ENCODE assay signal across 10 cellular contexts in the genomic region with DNA sequence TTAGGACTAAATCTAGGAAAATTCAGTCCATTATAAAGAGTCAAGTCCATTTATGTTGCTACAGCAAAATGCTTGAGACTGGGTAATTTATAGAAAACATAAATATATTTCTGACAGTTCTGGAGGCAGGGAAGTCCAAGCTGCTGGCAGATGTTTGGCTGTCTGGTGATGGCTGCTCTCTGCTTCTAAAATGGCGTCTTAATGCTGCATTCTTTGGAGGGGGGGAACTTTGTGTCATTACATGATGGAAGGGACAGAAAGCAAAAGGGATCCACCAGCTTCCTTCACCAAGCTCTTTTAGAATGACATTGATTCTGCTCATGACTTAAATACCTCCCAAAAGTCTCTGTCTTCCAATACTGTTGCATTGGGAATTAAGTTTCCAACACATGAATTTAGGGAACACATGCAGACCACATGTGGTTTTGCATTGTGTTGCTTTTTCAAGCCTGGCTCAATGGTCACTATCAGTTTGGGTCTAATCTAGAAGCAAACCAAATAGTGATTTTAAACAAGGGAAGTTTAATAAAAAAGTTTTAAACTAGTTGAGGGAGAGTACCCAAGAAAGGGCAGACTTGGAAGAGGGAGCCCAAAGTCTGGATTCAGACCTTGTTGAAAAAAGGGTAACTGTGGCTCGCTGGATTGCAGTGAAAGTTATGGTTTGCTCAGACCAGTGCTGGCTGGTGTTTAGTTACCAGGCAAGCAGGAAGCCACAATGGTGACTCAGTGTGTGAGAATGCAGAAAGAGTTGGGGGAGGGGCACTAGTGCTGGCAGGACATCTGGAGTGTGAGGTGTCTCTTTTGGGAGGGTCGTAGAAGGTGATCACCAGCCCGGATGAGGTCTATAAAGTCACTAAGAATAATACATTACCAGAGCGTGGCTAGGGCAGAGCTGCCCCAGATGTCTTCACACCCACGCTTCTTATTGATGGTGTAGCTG. TPM values are rescaled to one million over a fixed set of nuclear protein-coding genes. Genes with fewer than 3 reads are reported as not detected.
DNase-seq lines count a peak whose midpoint lies in the region; ATAC-seq, FAIRE-seq and TF ChIP-seq lines count a peak whose summit lies in the region.
"Had no signal": no experiment of that assay in that cellular context is flagged by ENCODE, and none has a peak within 500 bp of the region (broad histone marks: within the 10 kb centered on the region; RNA-seq: fewer than 3 reads in every experiment).

No MANE protein-coding gene starts in this region.

- H3K9me3 ChIP-seq in A673 (ENCODE audit: low read depth, low read length, poor library complexity, severe bottlenecking) (no peaks in the 10 kb centered on the region), left lung (no peaks in the 10 kb centered on the region)

- TF ChIP-seq POLR2A in GM12892 (IDR thresholded peaks at IDR 0.05; ENCODE audit: low read depth, low read length), result no peak

- no peak overlapping the region for H3K27ac Mint-ChIP-seq in activated naive CD8-positive, alpha-beta T cell treated with anti-CD3 and anti-CD28 coated beads, Interleukin-2, amount 10 ng/mL, durations not matched to agents 7 days and 5 days
- H3K27ac Mint-ChIP-seq: IgD-negative memory B cell had no signal

- BruUV-seq in A673 (replicated peaks; lab: Mats Ljungman, UMichigan), result no TSS peak

- no peaks in the 10 kb centered on the region for H3K27me3 ChIP-seq in A673 (replicated peaks; ENCODE audit: insufficient read depth, low read depth, low read length, poor library complexity)
- no peaks in the 10 kb centered on the region for H3K27me3 ChIP-seq in left lung

- peaks cover 14% of the 10 kb centered on the region for H3K27me3 Mint-ChIP-seq in activated naive CD8-positive, alpha-beta T cell treated with anti-CD3 and anti-CD28 coated beads, Interleukin-2, amount 10 ng/mL, durations not matched to agents 7 days and 5 days

- CTCF ChIA-PET in A673 (lab: Charles Lee), result interaction anchor here (0.6 kb wide), 1 partner anchor 594 kb away, joined by 4 read pairs; no protein-coding TSS in a partner anchor

- H3K36me3 Mint-ChIP-seq in activated naive CD8-positive, alpha-beta T cell treated with anti-CD3 and anti-CD28 coated beads, Interleukin-2, amount 10 ng/mL, durations not matched to agents 7 days and 5 days, result peaks cover 2% of the 10 kb centered on the region
- H3K36me3 Mint-ChIP-seq: IgD-negative memory B cell had no signal

- no peaks in the 10 kb centered on the region for H3K9me3 Mint-ChIP-seq in activated naive CD8-positive, alpha-beta T cell treated with anti-CD3 and anti-CD28 coated beads, Interleukin-2, amount 10 ng/mL, durations not matched to agents 7 days and 5 days
- H3K9me3 Mint-ChIP-seq: IgD-negative memory B cell had no signal

- H3K4me1 Mint-ChIP-seq in activated naive CD8-positive, alpha-beta T cell treated with anti-CD3 and anti-CD28 coated beads, Interleukin-2, amount 10 ng/mL, durations not matched to agents 7 days and 5 days, result peaks cover 11% of the 10 kb centered on the region
- H3K4me1 Mint-ChIP-seq: IgD-negative memory B cell had no signal

- intact Hi-C loops in A673 (cut with micrococcal nuclease; ENCODE audit: unreplicated experiment), result no loop called here
- intact Hi-C loops in left lung (cut with DNase I), result no loop called here
- intact Hi-C loops in cardiac septum (cut with DNase I), result no loop called here

- H3K4me3 Mint-ChIP-seq in activated naive CD8-positive, alpha-beta T cell treated with anti-CD3 and anti-CD28 coated beads, Interleukin-2, amount 10 ng/mL, durations not matched to agents 7 days and 5 days, result peak overlapping the region; percentile 17
- H3K4me3 Mint-ChIP-seq: IgD-negative memory B cell had no signal

- peak; percentile 87 for ATAC-seq in HG02588 (IDR thresholded peaks at IDR 0.05; ENCODE audit: unreplicated experiment)
- ATAC-seq in activated naive CD8-positive, alpha-beta T cell treated with anti-CD3 and anti-CD28 coated beads, Interleukin-2, amount 10 ng/mL, durations not matched to agents 7 days and 5 days (ENCODE audit: low read depth), result peak; percentile 88
- ATAC-seq in left lung, result peak; percentile 92

- TF ChIP-seq CTCF in A673 (conservative IDR thresholded peaks at IDR 0.05; ENCODE audit: low read depth, low read length) (no peak), left lung (IDR thresholded peaks at IDR 0.05) (no peak)

- peak; percentile 86 for FAIRE-seq in GM12892 (lab: Jason Lieb, UNC)

- no peak overlapping the region for H3K4me3 ChIP-seq in A673 (ENCODE audit: low read depth, low read length, poor library complexity, severe bottlenecking)
- H3K4me3 ChIP-seq in left lung, result no peak overlapping the region

- no peak overlapping the region for H3K27ac ChIP-seq in A673 (ENCODE audit: low read depth, low read length, poor library complexity, severe bottlenecking)
- H3K27ac ChIP-seq in left lung, result no peak overlapping the region

- POLR2A ChIA-PET in A673 (lab: Charles Lee; ENCODE audit: low non-redundant PET), result no interaction called here
- POLR2A ChIA-PET in activated naive CD8-positive, alpha-beta T cell treated with anti-CD3 and anti-CD28 coated beads, Interleukin-2, amount 10 ng/mL, durations not matched to agents 7 days and 5 days (lab: Charles Lee), result interaction anchor here (1.3 kb wide), 1 partner anchor 31 kb away, joined by 4 read pairs; a partner anchor contains a TSS

- no peaks in the 10 kb centered on the region for H3K36me3 ChIP-seq in A673 (ENCODE audit: insufficient read depth, low read length, poor library complexity, severe bottlenecking)
- H3K36me3 ChIP-seq in left lung, result no peaks in the 10 kb centered on the region

- DNase-seq in A673 (ENCODE audit: low spot score) (peak; percentile 43), GM12892 (ENCODE audit: insufficient read length) (no peak), LoVo (ENCODE audit: low spot score) (peak; percentile 67), left lung (peak in 1 of 2 donors; percentile 55), SK-N-DZ (ENCODE audit: low spot score) (no peak), cardiac septum (ENCODE audit: low spot score) (no peak)
- DNase-seq in activated naive CD8-positive, alpha-beta T cell treated with anti-CD3 and anti-CD28 coated beads, Interleukin-2, amount 10 ng/mL, durations not matched to agents 7 days and 5 days, result peak; percentile 34

- H3K4me1 ChIP-seq in A673 (ENCODE audit: insufficient read depth, low read length, poor library complexity, severe bottlenecking) (peaks cover 15% of the 10 kb centered on the region), left lung (peaks cover 0 to 6% of the 10 kb centered on the region in 2 donors)

RNA-seq across cellular contexts. Expression of a gene that starts 30.8 kb away (rescaled TPM):
- total RNA-seq in A673 (2021) (15.3 and 15.6 TPM in 2 replicates), left lung (1 to 10 TPM; 4.2 to 4.8 TPM), cardiac septum (1.4 TPM)
- polyA plus RNA-seq in GM12892 (2012; ENCODE audit: missing spikeins), result 3.2 TPM
- total RNA-seq in activated naive CD8-positive, alpha-beta T cell treated with anti-CD3 and anti-CD28 coated beads, Interleukin-2, amount 10 ng/mL, durations not matched to agents 7 days and 5 days, result 1 to 10 TPM; 8.0 to 8.5 TPM
- 5.0 and 6.3 TPM in 2 replicates for polyA plus RNA-seq in SK-N-DZ (2014; cell fraction: cytosol; rRNA removed)
- polyA plus RNA-seq in SK-N-DZ (2014; cell fraction: nucleus; rRNA removed), result 5.8 and 8.1 TPM in 2 replicates

RNA-seq across cellular contexts. Expression of a gene that starts 30.8 kb away (rescaled TPM):
- total RNA-seq in A673 (2021) (not detected in 2 replicates), left lung (not detected), cardiac septum (not detected)
- not detected for polyA plus RNA-seq in GM12892 (2012; ENCODE audit: missing spikeins)
- total RNA-seq in activated naive CD8-positive, alpha-beta T cell treated with anti-CD3 and anti-CD28 coated beads, Interleukin-2, amount 10 ng/mL, durations not matched to agents 7 days and 5 days, result not detected
- 0.10 TPM in 1 of 2 replicates, not detected in the other for polyA plus RNA-seq in SK-N-DZ (2014; cell fraction: cytosol; rRNA removed)
- not detected in 2 replicates for polyA plus RNA-seq in SK-N-DZ (2014; cell fraction: nucleus; rRNA removed)
- polyA plus RNA-seq: IgD-negative memory B cell, neural cell had no signal

Comparison
In these comparisons a context has a peak if more than half of its experiments do, and no peak if none do; other contexts are left out.
1. DNase-seq: peak in A673 (single experiment), LoVo (single experiment) and activated naive CD8-positive, alpha-beta T cell treated with anti-CD3 and anti-CD28 coated beads, Interleukin-2, amount 10 ng/mL, durations not matched to agents 7 days and 5 days (single experiment); none in GM12892 (single experiment), SK-N-DZ (single experiment) and cardiac septum (single experiment).
2. Peak in every context shown above with its lines, with median percentiles within 50 percentile points of each other: ATAC-seq.